In the genomic region with DNA sequence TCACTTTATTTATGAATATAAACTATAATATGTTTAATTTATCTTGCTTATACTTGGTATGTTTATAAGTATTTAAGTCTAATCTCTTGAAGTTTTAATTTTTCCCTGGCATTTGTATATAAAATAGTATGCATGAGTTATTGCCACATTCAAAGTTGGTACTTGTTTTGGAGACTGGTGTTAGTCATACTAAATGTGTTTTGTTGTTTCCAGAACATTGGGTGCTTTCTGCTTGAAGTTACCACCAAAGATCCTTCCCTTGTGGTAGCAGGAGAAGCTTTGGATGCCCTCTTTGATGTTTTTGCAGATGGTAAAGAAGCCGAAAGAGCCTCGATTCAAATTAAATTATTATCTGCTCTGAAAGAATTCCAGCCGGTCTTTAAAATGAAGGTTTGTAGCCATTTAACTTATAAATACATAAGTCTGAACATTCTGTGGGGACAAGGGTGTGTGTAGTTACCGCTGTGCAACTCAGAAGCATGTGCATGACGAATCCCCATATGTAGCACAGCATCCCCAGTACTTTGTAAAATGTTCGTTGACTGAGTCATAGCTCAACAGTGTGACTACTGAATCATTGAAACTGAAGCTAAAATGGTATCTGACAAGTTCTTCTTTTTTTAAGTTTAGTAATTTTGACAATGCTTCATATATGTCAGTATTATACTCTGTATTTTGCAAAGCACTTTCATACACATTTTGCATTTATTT, we compare ENCODE assay signal across 11 cellular contexts. TPM values are rescaled to one million over a fixed set of nuclear protein-coding genes. Genes with fewer than 3 reads are reported as not detected.
DNase-seq lines count a peak whose midpoint lies in the region; ATAC-seq and TF ChIP-seq lines count a peak whose summit lies in the region.
"Had no signal": no experiment of that assay in that cellular context is flagged by ENCODE, and none has a peak within 500 bp of the region (broad histone marks: within the 10 kb centered on the region; RNA-seq: fewer than 3 reads in every experiment).

No MANE protein-coding gene starts in this region.

- ATAC-seq in HG03469 (IDR thresholded peaks at IDR 0.05; ENCODE audit: unreplicated experiment) (peak; percentile 76), HG03460 (IDR thresholded peaks at IDR 0.05; ENCODE audit: unreplicated experiment) (no peak)
- ATAC-seq: left colon, sciatic nerve had no signal

- no peak for TF ChIP-seq CTCF in GM13976 (IDR thresholded peaks at IDR 0.05; ENCODE audit: borderline replicate concordance, control extremely low read depth, extremely low read depth, insufficient read depth, missing control alignments)

- in situ Hi-C loops in GM13976 (cut with MboI; ENCODE audit: low sequenced_read_pairs, unreplicated experiment), result no loop called here

- peak; percentile 66 for DNase-seq in A172 (ENCODE audit: low spot score)
- DNase-seq in GM13976 (ENCODE audit: low spot score), result peak; percentile 40
- peak; percentile 22 for DNase-seq in brain pericyte (ENCODE audit: low read depth, low spot score)
- no peak for DNase-seq in epidermal melanocyte (ENCODE audit: insufficient read length, low spot score)
- DNase-seq in NCI-H1105 (lab: John Stamatoyannopoulos, UW), result no peak
- DNase-seq in NCI-H524 (lab: John Stamatoyannopoulos, UW), result no peak
- DNase-seq: Calu3, left colon had no signal

RNA-seq across cellular contexts. Expression of a gene that starts 36.4 kb away (rescaled TPM):
- total RNA-seq in A172 (2014; rRNA removed; shearing (Covaris generic)), result 27.2 and 38.7 TPM in 2 replicates

RNA-seq across cellular contexts. Expression of a gene that starts 50.9 kb away (rescaled TPM):
- 7.4 and 11.2 TPM in 2 replicates for total RNA-seq in A172 (2014; rRNA removed; shearing (Covaris generic))

Comparison
In these comparisons a context has a peak if more than half of its experiments do, and no peak if none do; other contexts are left out.
1. DNase-seq: peak in A172 (single experiment), GM13976 (single experiment) and brain pericyte (single experiment); none in epidermal melanocyte (single experiment), NCI-H1105 (single experiment) and NCI-H524 (0 of 2).